Comparison of ENCODE assay signal across 2 cellular contexts in genomic region chr2:159903404-159904126, GRCh38.
TF ChIP-seq lines count a peak whose summit lies in the region.

No MANE protein-coding gene starts in this region.

TF ChIP-seq in liver, 16 proteins besides CTCF, POLR2A, EP300 and RAD21 (continued from another document):
- no peak for TF ChIP-seq REST (IDR thresholded peaks at IDR 0.05)
- no peak for TF ChIP-seq HNF4A (conservative IDR thresholded peaks at IDR 0.05)
- no peak for TF ChIP-seq GABPA (IDR thresholded peaks at IDR 0.05 in 1 of 2, conservative IDR thresholded peaks at IDR 0.05 in 1 of 2)
- no peak for TF ChIP-seq MAX (IDR thresholded peaks at IDR 0.05)
- TF ChIP-seq FOXA2 (IDR thresholded peaks at IDR 0.05) = no peak
- no peak for TF ChIP-seq RXRA (IDR thresholded peaks at IDR 0.05)
- TF ChIP-seq ZBTB33 (IDR thresholded peaks at IDR 0.05) = no peak
- no peak for TF ChIP-seq EGR1 (IDR thresholded peaks at IDR 0.05; ENCODE audit: low read depth in 2 of 2)
- TF ChIP-seq NR2F2 (IDR thresholded peaks at IDR 0.05) = no peak
- TF ChIP-seq SP1 (IDR thresholded peaks at IDR 0.05) = no peak

TF ChIP-seq in HepG2, 621 proteins besides CTCF, POLR2A, EP300 and RAD21 (continued from another document):
- TF ChIP-seq CERS6 (CRISPR knock-in tag; IDR thresholded peaks at IDR 0.05) (no peak), ZSCAN29 (CRISPR knock-in tag; conservative IDR thresholded peaks at IDR 0.05) (no peak), SOX13 (IDR thresholded peaks at IDR 0.05) (no peak), SOX13 (CRISPR knock-in tag; conservative IDR thresholded peaks at IDR 0.05 in 1 of 2, IDR thresholded peaks at IDR 0.05 in 1 of 2) (no peak), ZNF83 (CRISPR knock-in tag; IDR thresholded peaks at IDR 0.05; ENCODE audit: borderline replicate concordance) (no peak), RBAK (CRISPR knock-in tag; IDR thresholded peaks at IDR 0.05) (no peak), SRF (IDR thresholded peaks at IDR 0.05; ENCODE audit: low read depth, low read length) (no peak), RXRA (CRISPR knock-in tag; IDR thresholded peaks at IDR 0.05) (no peak), SOX6 (IDR thresholded peaks at IDR 0.05) (no peak), SOX6 (CRISPR knock-in tag; IDR thresholded peaks at IDR 0.05) (no peak), ZSCAN9 (CRISPR knock-in tag; IDR thresholded peaks at IDR 0.05; ENCODE audit: borderline replicate concordance) (no peak), MED13 (CRISPR knock-in tag; IDR thresholded peaks at IDR 0.05) (no peak), ARID2 (CRISPR knock-in tag; IDR thresholded peaks at IDR 0.05; ENCODE audit: borderline replicate concordance) (no peak), ZNF709 (CRISPR knock-in tag; IDR thresholded peaks at IDR 0.05) (no peak)
- TF ChIP-seq, protein P1, sequence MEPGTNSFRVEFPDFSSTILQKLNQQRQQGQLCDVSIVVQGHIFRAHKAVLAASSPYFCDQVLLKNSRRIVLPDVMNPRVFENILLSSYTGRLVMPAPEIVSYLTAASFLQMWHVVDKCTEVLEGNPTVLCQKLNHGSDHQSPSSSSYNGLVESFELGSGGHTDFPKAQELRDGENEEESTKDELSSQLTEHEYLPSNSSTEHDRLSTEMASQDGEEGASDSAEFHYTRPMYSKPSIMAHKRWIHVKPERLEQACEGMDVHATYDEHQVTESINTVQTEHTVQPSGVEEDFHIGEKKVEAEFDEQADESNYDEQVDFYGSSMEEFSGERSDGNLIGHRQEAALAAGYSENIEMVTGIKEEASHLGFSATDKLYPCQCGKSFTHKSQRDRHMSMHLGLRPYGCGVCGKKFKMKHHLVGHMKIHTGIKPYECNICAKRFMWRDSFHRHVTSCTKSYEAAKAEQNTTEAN (CRISPR knock-in tag; conservative IDR thresholded peaks at IDR 0.05) = no peak
- TF ChIP-seq, protein P2, sequence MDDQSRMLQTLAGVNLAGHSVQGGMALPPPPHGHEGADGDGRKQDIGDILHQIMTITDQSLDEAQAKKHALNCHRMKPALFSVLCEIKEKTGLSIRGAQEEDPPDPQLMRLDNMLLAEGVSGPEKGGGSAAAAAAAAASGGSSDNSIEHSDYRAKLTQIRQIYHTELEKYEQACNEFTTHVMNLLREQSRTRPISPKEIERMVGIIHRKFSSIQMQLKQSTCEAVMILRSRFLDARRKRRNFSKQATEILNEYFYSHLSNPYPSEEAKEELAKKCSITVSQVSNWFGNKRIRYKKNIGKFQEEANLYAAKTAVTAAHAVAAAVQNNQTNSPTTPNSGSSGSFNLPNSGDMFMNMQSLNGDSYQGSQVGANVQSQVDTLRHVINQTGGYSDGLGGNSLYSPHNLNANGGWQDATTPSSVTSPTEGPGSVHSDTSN (CRISPR knock-in tag; IDR thresholded peaks at IDR 0.05; ENCODE audit: borderline replicate concordance) = no peak
- TF ChIP-seq, protein P3, sequence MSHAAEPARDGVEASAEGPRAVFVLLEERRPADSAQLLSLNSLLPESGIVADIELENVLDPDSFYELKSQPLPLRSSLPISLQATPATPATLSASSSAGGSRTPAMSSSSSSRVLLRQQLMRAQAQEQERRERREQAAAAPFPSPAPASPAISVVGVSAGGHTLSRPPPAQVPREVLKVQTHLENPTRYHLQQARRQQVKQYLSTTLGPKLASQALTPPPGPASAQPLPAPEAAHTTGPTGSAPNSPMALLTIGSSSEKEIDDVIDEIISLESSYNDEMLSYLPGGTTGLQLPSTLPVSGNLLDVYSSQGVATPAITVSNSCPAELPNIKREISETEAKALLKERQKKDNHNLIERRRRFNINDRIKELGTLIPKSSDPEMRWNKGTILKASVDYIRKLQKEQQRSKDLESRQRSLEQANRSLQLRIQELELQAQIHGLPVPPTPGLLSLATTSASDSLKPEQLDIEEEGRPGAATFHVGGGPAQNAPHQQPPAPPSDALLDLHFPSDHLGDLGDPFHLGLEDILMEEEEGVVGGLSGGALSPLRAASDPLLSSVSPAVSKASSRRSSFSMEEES (CRISPR knock-in tag; IDR thresholded peaks at IDR 0.05) = no peak
